9 cellular contexts compared by ENCODE assay signal in the genomic region with DNA sequence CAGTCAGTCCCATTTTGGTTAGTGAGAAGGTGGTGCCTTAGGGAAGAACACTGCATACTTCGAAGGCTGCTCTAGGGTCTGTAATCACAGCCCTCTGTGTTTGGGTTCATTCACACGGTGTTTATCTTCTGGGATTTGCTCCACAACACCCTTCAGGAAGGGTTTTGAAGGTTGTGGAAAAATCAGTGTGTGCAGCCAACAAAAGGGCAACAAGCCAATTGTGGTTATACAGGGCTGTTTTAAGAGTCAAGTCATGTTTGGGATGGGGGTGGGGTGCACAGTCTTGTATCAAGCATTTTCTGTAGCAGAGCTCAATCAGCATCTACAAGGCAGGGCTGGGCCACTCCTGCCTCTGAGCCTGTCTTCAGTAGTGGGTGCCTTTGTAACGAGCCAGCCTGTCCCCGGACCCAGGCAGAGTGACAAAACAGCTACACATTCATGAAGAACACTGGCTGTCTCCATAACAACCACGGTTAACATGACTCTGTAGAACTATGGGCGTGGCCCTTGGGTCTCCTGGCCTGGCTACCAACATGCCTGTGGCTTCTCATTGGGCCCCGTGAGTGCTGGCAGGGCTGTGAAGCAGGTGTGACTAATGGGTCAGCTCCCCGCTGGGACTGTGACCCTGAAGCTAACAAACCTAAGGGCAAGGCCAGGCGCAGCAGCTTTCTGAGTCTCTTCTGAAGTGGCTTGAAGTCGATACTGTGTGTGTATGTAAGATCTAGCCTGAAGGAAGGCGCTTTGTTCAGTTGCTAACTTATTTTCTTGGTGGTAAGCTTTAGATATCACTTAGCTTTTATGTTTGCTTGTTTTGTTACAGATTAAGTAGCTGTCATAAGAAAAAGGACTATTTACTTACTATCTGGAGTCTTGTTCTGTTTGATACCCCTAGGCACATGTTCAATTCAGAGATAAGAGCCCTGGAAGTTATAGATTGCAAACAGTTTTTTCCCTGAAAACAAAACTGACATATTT. TPM values are rescaled to one million over a fixed set of nuclear protein-coding genes. Genes with fewer than 3 reads are reported as not detected.
DNase-seq lines count a peak whose midpoint lies in the region; ATAC-seq and TF ChIP-seq lines count a peak whose summit lies in the region.
"Had no signal": no experiment of that assay in that cellular context is flagged by ENCODE, and none has a peak within 500 bp of the region (broad histone marks: within the 10 kb centered on the region; RNA-seq: fewer than 3 reads in every experiment).

No MANE protein-coding gene starts in this region.

- no peaks in the 10 kb centered on the region for H3K36me3 ChIP-seq in body of pancreas (replicated peaks in 1 of 2; ENCODE audit: insufficient read depth in 1 of 2, low read depth in 2 of 2)

- ATAC-seq in body of pancreas: peak; percentile 97

- WGBS in body of pancreas, 2 donors: 11 to 12% methylated on average over 6 to 11 of the region's 11 CpGs

- peak overlapping the region; percentile 82 to 94 (median 90) for H3K27ac ChIP-seq in body of pancreas
- H3K27ac ChIP-seq: parathyroid adenoma had no signal

- TF ChIP-seq CTCF in body of pancreas (IDR thresholded peaks at IDR 0.05): no peak

- intact Hi-C loops in body of pancreas (cut with DNase I): no loop called here

- peaks cover 51% of the 10 kb centered on the region for H3K4me1 ChIP-seq in body of pancreas
- H3K4me1 ChIP-seq: parathyroid adenoma had no signal

- H3K4me3 ChIP-seq in body of pancreas: no peak overlapping the region

- TF ChIP-seq POLR2A in body of pancreas (IDR thresholded peaks at IDR 0.05): peak; percentile 52 to 80 (median 66)

- no peaks in the 10 kb centered on the region for H3K27me3 ChIP-seq in body of pancreas

- DNase-seq in GM03348 (ENCODE audit: low spot score): peak; percentile 49
- DNase-seq in NCI-H2107 treated with DMSO at 0.1 percent for 48 hours (lab: John Stamatoyannopoulos, UW; ENCODE audit: unreplicated experiment): peak; percentile 87
- DNase-seq in body of pancreas: peak; percentile 95 to 99 (median 98)
- DNase-seq in iPS-NIHi11 (ENCODE audit: low spot score): peak; percentile 93
- DNase-seq in stimulated activated CD8-positive, alpha-beta memory T cell treated with anti-CD3 and anti-CD28 coated beads, Interleukin-4, amount 100 ng/mL, for 48 hours: peak; percentile 24
- DNase-seq in stimulated activated CD4-positive, alpha-beta T cell treated with anti-CD3 and anti-CD28 coated beads, Interleukin-15, amount 100 ng/mL, for 24 hours: no peak
- DNase-seq in cerebellar nuclear complex (lab: John Stamatoyannopoulos, UW): no peak
- no peak for DNase-seq in activated effector memory CD4-positive, alpha-beta T cell treated with Interleukin-2 at 50 U/mL for 16 hours

- no peaks in the 10 kb centered on the region for H3K9me3 ChIP-seq in body of pancreas

RNA-seq across cellular contexts. Expression of gene GOLM1, which starts 27.9 kb away (rescaled TPM):
- total RNA-seq in body of pancreas: 10 to 100 TPM; 29.0 to 36.6 TPM

Comparison
In these comparisons a context has a peak if more than half of its experiments do, and no peak if none do; other contexts are left out.
1. DNase-seq: peak in GM03348 (single experiment), NCI-H2107 treated with DMSO at 0.1 percent for 48 hours (single experiment), body of pancreas (4 of 4), iPS-NIHi11 (single experiment) and stimulated activated CD8-positive, alpha-beta memory T cell treated with anti-CD3 and anti-CD28 coated beads, Interleukin-4, amount 100 ng/mL, for 48 hours (single experiment); none in stimulated activated CD4-positive, alpha-beta T cell treated with anti-CD3 and anti-CD28 coated beads, Interleukin-15, amount 100 ng/mL, for 24 hours (single experiment), cerebellar nuclear complex (0 of 2) and activated effector memory CD4-positive, alpha-beta T cell treated with Interleukin-2 at 50 U/mL for 16 hours (single experiment).